8 cellular contexts compared by ENCODE assay signal in genomic region chr14:44897844-44898151, GRCh38.
DNase-seq lines count a peak whose midpoint lies in the region; ATAC-seq and TF ChIP-seq lines count a peak whose summit lies in the region.

No MANE protein-coding gene starts in this region.

- no peaks in the 10 kb centered on the region for H3K36me3 Mint-ChIP-seq in glutamatergic neuron (ENCODE audit: unreplicated experiment)
- H3K36me3 Mint-ChIP-seq in stimulated activated effector memory CD8-positive, alpha-beta T cell treated with anti-CD3 and anti-CD28 coated beads, Interleukin-12 subunit alpha, Interleukin-12 subunit beta, amount 100 ng/mL, for 72 hours = peaks cover 15% of the 10 kb centered on the region

- DNase-seq in NCI-H1092 (lab: John Stamatoyannopoulos, UW) (peak; percentile 77), NCI-H1092 treated with DMSO at 0.1 percent for 48 hours (lab: John Stamatoyannopoulos, UW) (no peak), glutamatergic neuron (no peak), HT-29 (ENCODE audit: low spot score) (no peak), NCI-H1417 (lab: John Stamatoyannopoulos, UW) (no peak)
- no peak for DNase-seq in stimulated activated effector memory CD8-positive, alpha-beta T cell treated with anti-CD3 and anti-CD28 coated beads, Interleukin-12 subunit alpha, Interleukin-12 subunit beta, amount 100 ng/mL, for 72 hours (ENCODE audit: low spot score in 2 of 2)

- H3K27me3 Mint-ChIP-seq in glutamatergic neuron (ENCODE audit: unreplicated experiment) = no peaks in the 10 kb centered on the region

- H3K27ac Mint-ChIP-seq in glutamatergic neuron (ENCODE audit: unreplicated experiment) = no peak overlapping the region
- peak overlapping the region; percentile 95 for H3K27ac Mint-ChIP-seq in stimulated activated effector memory CD8-positive, alpha-beta T cell treated with anti-CD3 and anti-CD28 coated beads, Interleukin-12 subunit alpha, Interleukin-12 subunit beta, amount 100 ng/mL, for 72 hours

- H3K4me3 Mint-ChIP-seq in glutamatergic neuron (ENCODE audit: unreplicated experiment) = peak overlapping the region; percentile 87
- H3K4me3 Mint-ChIP-seq in stimulated activated effector memory CD8-positive, alpha-beta T cell treated with anti-CD3 and anti-CD28 coated beads, Interleukin-12 subunit alpha, Interleukin-12 subunit beta, amount 100 ng/mL, for 72 hours = peak overlapping the region; percentile 80

- no peaks in the 10 kb centered on the region for H3K4me1 Mint-ChIP-seq in glutamatergic neuron (ENCODE audit: low read depth, unreplicated experiment)
- H3K4me1 Mint-ChIP-seq in stimulated activated effector memory CD8-positive, alpha-beta T cell treated with anti-CD3 and anti-CD28 coated beads, Interleukin-12 subunit alpha, Interleukin-12 subunit beta, amount 100 ng/mL, for 72 hours = peaks cover 11% of the 10 kb centered on the region

- ATAC-seq in stimulated activated effector memory CD8-positive, alpha-beta T cell treated with anti-CD3 and anti-CD28 coated beads, Interleukin-12 subunit alpha, Interleukin-12 subunit beta, amount 100 ng/mL, for 72 hours = no peak
- ATAC-seq in GM18873 (IDR thresholded peaks at IDR 0.05; ENCODE audit: low FRiP score, unreplicated experiment) = no peak

- H3K9me3 Mint-ChIP-seq in glutamatergic neuron (ENCODE audit: unreplicated experiment) = peaks cover 4% of the 10 kb centered on the region
- H3K9me3 Mint-ChIP-seq in stimulated activated effector memory CD8-positive, alpha-beta T cell treated with anti-CD3 and anti-CD28 coated beads, Interleukin-12 subunit alpha, Interleukin-12 subunit beta, amount 100 ng/mL, for 72 hours = no peaks in the 10 kb centered on the region

- TF ChIP-seq CTCF in VCaP (conservative IDR thresholded peaks at IDR 0.05) = no peak
- TF ChIP-seq CTCF in glutamatergic neuron (IDR thresholded peaks at IDR 0.05; ENCODE audit: partially characterized antibody, unreplicated experiment) = no peak

- peak overlapping the region; percentile 88 for H3K27ac ChIP-seq in VCaP
